In the genomic region with DNA sequence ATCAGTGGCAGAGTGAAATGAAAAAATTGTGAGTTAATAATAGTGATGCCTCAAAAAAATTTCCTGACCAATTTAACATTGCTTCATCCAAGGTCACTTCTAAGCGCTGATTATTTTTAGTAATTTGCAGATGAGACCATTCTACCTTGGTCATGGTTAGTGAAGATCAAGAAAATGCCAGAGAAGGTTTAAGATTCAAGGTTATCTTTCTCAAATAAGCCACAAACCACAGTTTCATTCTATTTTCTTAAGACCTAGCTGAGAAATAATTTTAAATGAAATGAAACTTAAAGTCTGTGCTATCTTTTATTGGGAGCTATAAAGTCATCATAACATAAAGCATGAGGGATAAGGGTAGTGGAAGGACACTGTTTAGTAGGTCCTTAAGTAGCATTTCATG, we compare ENCODE assay signal across 26 cellular contexts.
A peak's percentile ranks its signal among the peaks of the same experiment; 100 is the strongest.
DNase-seq lines count a peak whose midpoint lies in the region; FAIRE-seq and TF ChIP-seq lines count a peak whose summit lies in the region.
"Had no signal": no experiment of that assay in that cellular context is flagged by ENCODE, and none has a peak within 500 bp of the region (broad histone marks: within the 10 kb centered on the region; RNA-seq: fewer than 3 reads in every experiment).

No MANE protein-coding gene starts in this region.

- H3K36me3 ChIP-seq in MM.1S (replicated peaks; ENCODE audit: insufficient read depth, low read length): no peaks in the 10 kb centered on the region
- H3K36me3 ChIP-seq: BLaER1 treated with 17β-estradiol and CSF1 and Interleukin-3, amounts not matched to agents 10 nM and 100 nM had no signal

- DNase-seq in D721Med (ENCODE audit: insufficient read length, low spot score): no peak
- no peak for DNase-seq in H54 (ENCODE audit: insufficient read length, low spot score)
- peak; percentile 57 for DNase-seq in MM.1S
- peak; percentile 39 for DNase-seq in NCI-H2227 treated with DMSO at 0.1 percent for 48 hours (lab: John Stamatoyannopoulos, UW)
- no peak for DNase-seq in activated naive CD4-positive, alpha-beta T cell (lab: John Stamatoyannopoulos, UW)
- DNase-seq in islet precursor cell: no peak
- no peak for DNase-seq in NOMO-1 (lab: John Stamatoyannopoulos, UW; ENCODE audit: unreplicated experiment in 2 of 2)
- DNase-seq in NCI-H146 treated with DMSO at 0.1 percent for 48 hours (lab: John Stamatoyannopoulos, UW; ENCODE audit: unreplicated experiment): no peak
- DNase-seq: AML-193; Caco-2; Calu3; CD4-positive, alpha-beta T cell; CD8-positive, alpha-beta T cell; DMS 273 treated with DMSO at 0.1 percent for 48 hours; DMS153; DMS53; DMS79; DND-41; EL; GF-D8 had no signal

- H3K4me2 ChIP-seq in MM.1S (ENCODE audit: low read depth, low read length): 0 out of 2 replicates have a peak overlapping the region, but pooled peaks have one; percentile 1
- H3K4me2 ChIP-seq: A549; BLaER1 treated with 17β-estradiol and CSF1 and Interleukin-3, amounts not matched to agents 10 nM and 100 nM had no signal

- H3K27ac ChIP-seq in MM.1S (ENCODE audit: low read length): no peak overlapping the region; the same call in 1 of the 2 replicates
- H3K27ac ChIP-seq: 22Rv1; A549; BLaER1 treated with 17β-estradiol and CSF1 and Interleukin-3, amounts not matched to agents 10 nM and 100 nM; C4-2B had no signal

- TF ChIP-seq CTCF in D721Med (IDR thresholded peaks at IDR 0.05; ENCODE audit: insufficient read depth, missing control alignments) (no peak), MM.1S (IDR thresholded peaks at IDR 0.05; ENCODE audit: low read length) (no peak)

- FAIRE-seq in D721Med (lab: Jason Lieb, UNC) (peak; percentile 51), H54 (lab: Jason Lieb, UNC) (peak; percentile 11)
- FAIRE-seq: A549, GM12891, GM19239 had no signal

- H4K20me1 ChIP-seq in MM.1S (ENCODE audit: insufficient read depth, low read length): no peaks in the 10 kb centered on the region
- H4K20me1 ChIP-seq: BLaER1 treated with 17β-estradiol and CSF1 and Interleukin-3, amounts not matched to agents 10 nM and 100 nM had no signal

- no peaks in the 10 kb centered on the region for H3K9me3 ChIP-seq in MM.1S (replicated peaks; ENCODE audit: insufficient read depth, low read length)
- H3K9me3 ChIP-seq: A549; BLaER1 treated with 17β-estradiol and CSF1 and Interleukin-3, amounts not matched to agents 10 nM and 100 nM; Caco-2 had no signal

- H3K79me2 ChIP-seq in MM.1S (ENCODE audit: low read length): no peaks in the 10 kb centered on the region

- H3K4me1 ChIP-seq in MM.1S (ENCODE audit: low read length): peaks cover 12% of the 10 kb centered on the region
- H3K4me1 ChIP-seq: A549; BLaER1 treated with 17β-estradiol and CSF1 and Interleukin-3, amounts not matched to agents 10 nM and 100 nM had no signal

- H3K9ac ChIP-seq in MM.1S (ENCODE audit: low read length): no peak overlapping the region
- H3K9ac ChIP-seq: BLaER1 treated with 17β-estradiol and CSF1 and Interleukin-3, amounts not matched to agents 10 nM and 100 nM had no signal

- no peak for TF ChIP-seq POLR2A in H54 (IDR thresholded peaks at IDR 0.05; ENCODE audit: low read depth, low read length)

- H3K4me3 ChIP-seq in MM.1S (ENCODE audit: low read length): no peak overlapping the region
- H3K4me3 ChIP-seq: A549; BLaER1 treated with 17β-estradiol and CSF1 and Interleukin-3, amounts not matched to agents 10 nM and 100 nM had no signal

- H3K9me2 ChIP-seq in MM.1S (replicated peaks; ENCODE audit: insufficient read depth, low read length): no peaks in the 10 kb centered on the region

- H3K27me3 ChIP-seq in MM.1S (replicated peaks; ENCODE audit: insufficient read depth, low read length): no peaks in the 10 kb centered on the region
- H3K27me3 ChIP-seq: BLaER1 treated with 17β-estradiol and CSF1 and Interleukin-3, amounts not matched to agents 10 nM and 100 nM had no signal

- H3F3A ChIP-seq in MM.1S (ENCODE audit: insufficient read depth, low read length): peaks cover 11% of the 10 kb centered on the region; the same call in 1 of the 2 replicates

- H2AFZ ChIP-seq in MM.1S (ENCODE audit: low read length): no peak overlapping the region

Comparison
In these comparisons a context has a peak if more than half of its experiments do, and no peak if none do; other contexts are left out.
1. DNase-seq: peak in MM.1S (single experiment) and NCI-H2227 treated with DMSO at 0.1 percent for 48 hours (single experiment); none in D721Med (single experiment), H54 (single experiment), activated naive CD4-positive, alpha-beta T cell (0 of 4), islet precursor cell (single experiment), NOMO-1 (0 of 2) and NCI-H146 treated with DMSO at 0.1 percent for 48 hours (single experiment).